ENCODE assay signal across 14 cellular contexts in genomic region chr4:186881521-186882220, GRCh38.
DNase-seq lines count a peak whose midpoint lies in the region; ATAC-seq and TF ChIP-seq lines count a peak whose summit lies in the region.
"Had no signal": no experiment of that assay in that cellular context is flagged by ENCODE, and none has a peak within 500 bp of the region (broad histone marks: within the 10 kb centered on the region; RNA-seq: fewer than 3 reads in every experiment).

No MANE protein-coding gene starts in this region.

- no peak overlapping the region for H2AFZ ChIP-seq in GM23338
- no peak overlapping the region for H2AFZ ChIP-seq in smooth muscle cell (ENCODE audit: low read depth)

- no peaks in the 10 kb centered on the region for H3K27me3 ChIP-seq in GM23338 (ENCODE audit: insufficient read depth)
- no peaks in the 10 kb centered on the region for H3K27me3 ChIP-seq in Panc1 (ENCODE audit: control insufficient read depth, insufficient read depth, low read length)
- no peaks in the 10 kb centered on the region for H3K27me3 ChIP-seq in smooth muscle cell (ENCODE audit: low read depth)

- no peak overlapping the region for H3K4me3 Mint-ChIP-seq in GM23338
- H3K4me3 Mint-ChIP-seq: WTC11 had no signal

- BruUV-seq in Panc1 (replicated peaks; lab: Mats Ljungman, UMichigan) = no TSS peak

- no peaks in the 10 kb centered on the region for H3K36me3 Mint-ChIP-seq in GM23338 (ENCODE audit: low read depth)
- H3K36me3 Mint-ChIP-seq: WTC11 had no signal

- POLR2A ChIA-PET in Panc1 (lab: Charles Lee) = no interaction called here

- WGBS in smooth muscle cell (ENCODE audit: low lambda C conversion rate) = 52% methylated on average over 3 of the region's 3 CpGs

- peaks cover 12% of the 10 kb centered on the region for H3K4me1 ChIP-seq in GM23338 (ENCODE audit: insufficient read depth)
- peaks cover 20% of the 10 kb centered on the region for H3K4me1 ChIP-seq in Panc1 (ENCODE audit: control insufficient read depth, insufficient read depth, low read length)
- peaks cover 6% of the 10 kb centered on the region for H3K4me1 ChIP-seq in smooth muscle cell (ENCODE audit: low read depth)

- H3K27me3 Mint-ChIP-seq in GM23338 (ENCODE audit: insufficient read depth, low read depth, poor library complexity) = peaks cover 5% of the 10 kb centered on the region

- no peaks in the 10 kb centered on the region for H3F3A ChIP-seq in GM23338 (replicated peaks; ENCODE audit: low read depth)
- no peaks in the 10 kb centered on the region for H3F3A ChIP-seq in smooth muscle cell (ENCODE audit: low read depth)

- no peak overlapping the region for H3K9ac ChIP-seq in smooth muscle cell (ENCODE audit: low read depth)

- peak overlapping the region; percentile 11; the same call in 1 of the 2 replicates for H3K27ac Mint-ChIP-seq in GM23338
- H3K27ac Mint-ChIP-seq: WTC11 had no signal

- H3K4me3 ChIP-seq in GM23338 = no peak overlapping the region
- H3K4me3 ChIP-seq in Panc1 (ENCODE audit: low read depth in 2 of 2, low read length in 2 of 2) = peak overlapping the region in 1 of 2 experiments; percentile 20; a peak in 1 of 4 replicates
- no peak overlapping the region for H3K4me3 ChIP-seq in smooth muscle cell
- H3K4me3 ChIP-seq: thoracic aorta had no signal

- H3K9me2 ChIP-seq in GM23338 (ENCODE audit: insufficient read depth) = peaks cover 5% of the 10 kb centered on the region; the same call in 1 of the 2 replicates

- TF ChIP-seq CTCF in GM23338 (conservative IDR thresholded peaks at IDR 0.05; ENCODE audit: low read depth in 2 of 2) (no peak), Panc1 (IDR thresholded peaks at IDR 0.05) (no peak), smooth muscle cell (IDR thresholded peaks at IDR 0.05; ENCODE audit: borderline replicate concordance, insufficient read depth, poor library complexity, severe bottlenecking) (no peak)

- ATAC-seq in GM23338 (no peak), Panc1 (peak; percentile 92)
- ATAC-seq: sciatic nerve, WTC11 had no signal

- no peak overlapping the region for H3K4me2 ChIP-seq in GM23338
- H3K4me2 ChIP-seq in smooth muscle cell = peak overlapping the region; percentile 38

- H3K27ac ChIP-seq in GM23338 (ENCODE audit: low read depth) (no peak overlapping the region), Panc1 (ENCODE audit: low read length) (peak overlapping the region; percentile 77), smooth muscle cell (ENCODE audit: low read depth) (peak overlapping the region; percentile 81)
- H3K27ac ChIP-seq: thoracic aorta had no signal

- H3K79me2 ChIP-seq in GM23338 (replicated peaks; ENCODE audit: insufficient read depth) = no peaks in the 10 kb centered on the region
- H3K79me2 ChIP-seq in smooth muscle cell (ENCODE audit: low read depth) = no peaks in the 10 kb centered on the region

- in situ Hi-C loops in Panc1 (cut with HindIII; ENCODE audit: low pct_unique_long_range_greater_than_20kb, low sequenced_read_pairs) = no loop called here

- DNase-seq in GM23338 (ENCODE audit: low spot score) (no peak), Panc1 (ENCODE audit: low read depth, low spot score) (no peak), fibroblast of peridontal ligament (ENCODE audit: extremely low read depth) (peak; percentile 58), smooth muscle cell (lab: John Stamatoyannopoulos, UW; ENCODE audit: unreplicated experiment) (no peak), cerebellar nuclear complex (lab: John Stamatoyannopoulos, UW) (no peak), NCI-H446 (lab: John Stamatoyannopoulos, UW) (no peak), inferior parietal cortex (ENCODE audit: extremely low spot score) (no peak)
- DNase-seq: amygdala, DMS153, NCI-H1105 treated with DMSO at 0.1 percent for 48 hours, NCI-H526 had no signal

- CTCF ChIA-PET in Panc1 (lab: Charles Lee) = no interaction called here

- no peaks in the 10 kb centered on the region for H3K9me3 Mint-ChIP-seq in GM23338

- peaks cover 26% of the 10 kb centered on the region for H3K4me1 Mint-ChIP-seq in GM23338

- intact Hi-C loops in Panc1 (cut with micrococcal nuclease; ENCODE audit: unreplicated experiment) = no loop called here

- H3K36me3 ChIP-seq in GM23338 (ENCODE audit: insufficient read depth) = no peaks in the 10 kb centered on the region
- no peaks in the 10 kb centered on the region for H3K36me3 ChIP-seq in Panc1 (ENCODE audit: control insufficient read depth, insufficient read depth, low read length)
- no peaks in the 10 kb centered on the region for H3K36me3 ChIP-seq in smooth muscle cell (ENCODE audit: low read depth)
- H3K36me3 ChIP-seq: thoracic aorta had no signal

- H4K20me1 ChIP-seq in GM23338 (replicated peaks; ENCODE audit: insufficient read depth) (no peaks in the 10 kb centered on the region), smooth muscle cell (ENCODE audit: low read depth) (no peaks in the 10 kb centered on the region)

- H3K9me3 ChIP-seq in Panc1 (ENCODE audit: control insufficient read depth, insufficient read depth, low read depth, low read length) (no peaks in the 10 kb centered on the region), smooth muscle cell (replicated peaks; ENCODE audit: low read depth) (no peaks in the 10 kb centered on the region)
- H3K9me3 ChIP-seq: thoracic aorta had no signal

TF ChIP-seq in GM23338, 12 proteins besides CTCF, POLR2A, EP300 and RAD21:
- TF ChIP-seq EZH2 (IDR thresholded peaks at IDR 0.05; ENCODE audit: low read depth, unreplicated experiment) = no peak
